10 cellular contexts compared by ENCODE assay signal in the genomic region with DNA sequence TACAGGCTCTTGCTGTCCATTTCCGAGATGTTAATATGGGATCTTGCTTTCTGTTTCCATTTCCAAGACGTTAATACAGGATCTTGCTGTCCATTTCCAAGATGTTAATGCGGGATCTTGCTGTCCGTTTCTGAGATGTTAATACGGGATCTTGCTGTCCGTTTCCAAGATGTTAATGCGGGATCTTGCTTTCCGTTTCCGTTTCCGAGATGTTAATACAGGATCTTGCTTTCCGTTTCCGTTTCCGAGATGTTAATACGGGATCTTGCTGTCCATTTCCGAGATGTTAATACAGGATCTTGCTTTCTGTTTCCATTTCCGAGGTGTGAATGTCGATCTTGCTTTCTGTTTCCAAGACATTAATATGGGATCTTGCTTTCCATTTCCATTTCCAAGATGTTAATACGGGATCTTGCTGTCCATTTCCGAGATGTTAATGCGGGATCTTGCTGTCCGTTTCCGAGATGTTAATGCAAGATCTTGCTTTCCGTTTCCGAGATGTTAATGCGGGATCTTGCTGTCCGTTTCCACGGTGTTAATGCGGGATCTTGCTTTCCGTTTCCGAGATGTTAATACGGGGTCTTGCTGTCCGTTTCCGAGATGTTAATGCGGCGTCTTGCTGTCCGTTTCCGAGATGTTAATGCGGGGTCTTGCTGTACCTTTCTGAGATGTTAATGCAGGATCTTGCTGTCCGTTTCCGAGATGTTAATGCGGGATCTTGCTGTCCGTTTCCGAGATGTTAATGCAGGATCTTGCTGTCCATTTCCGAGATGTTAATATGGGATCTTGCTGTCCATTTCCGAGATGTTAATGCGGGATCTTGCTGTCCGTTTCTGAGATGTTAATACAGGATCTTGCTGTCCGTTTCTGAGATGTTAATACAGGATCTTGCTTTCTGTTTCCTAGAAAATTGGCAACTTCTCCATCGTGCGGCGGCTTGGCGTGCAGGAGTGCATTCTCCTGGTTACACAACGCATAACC. TPM values are rescaled to one million over a fixed set of nuclear protein-coding genes. Genes with fewer than 3 reads are reported as not detected.
DNase-seq lines count a peak whose midpoint lies in the region; ATAC-seq, FAIRE-seq and TF ChIP-seq lines count a peak whose summit lies in the region.
"Had no signal": no experiment of that assay in that cellular context is flagged by ENCODE, and none has a peak within 500 bp of the region (broad histone marks: within the 10 kb centered on the region; RNA-seq: fewer than 3 reads in every experiment).

No MANE protein-coding gene starts in this region.

- no peak for ATAC-seq in GM21619 (IDR thresholded peaks at IDR 0.05; ENCODE audit: unreplicated experiment)

- no peak overlapping the region for H4K91ac ChIP-seq in mesenchymal stem cell (ENCODE audit: low read length)

- H2BK120ac ChIP-seq in mesenchymal stem cell (ENCODE audit: low read depth, low read length), result no peak overlapping the region

- no peak overlapping the region for H3K23ac ChIP-seq in mesenchymal stem cell (ENCODE audit: low read length in 2 of 2)

- H3K9me3 ChIP-seq in mesenchymal stem cell (ENCODE audit: control insufficient read depth, low read length), result peaks cover 9% of the 10 kb centered on the region

- H4K8ac ChIP-seq in mesenchymal stem cell (ENCODE audit: low read length), result no peak overlapping the region

- H3K4me3 ChIP-seq in mesenchymal stem cell (ENCODE audit: insufficient read depth in 1 of 2, low read depth in 1 of 2, low read length in 2 of 2), result peak overlapping the region in 1 of 2 experiments; percentile 0

- H3K9ac ChIP-seq in mesenchymal stem cell (ENCODE audit: low read length), result no peak overlapping the region

- H3K4me1 ChIP-seq in mesenchymal stem cell (ENCODE audit: control insufficient read depth, insufficient read depth, low read depth, low read length), result peaks cover 1% of the 10 kb centered on the region

- no peak overlapping the region for H3K4ac ChIP-seq in mesenchymal stem cell (ENCODE audit: low read depth in 1 of 2, low read length in 2 of 2)

- no peak overlapping the region for H3K4me2 ChIP-seq in mesenchymal stem cell (ENCODE audit: low read length, poor library complexity, severe bottlenecking)

- no peak for FAIRE-seq in RCC 7860 (lab: Jason Lieb, UNC)

- H3K27ac ChIP-seq in epithelial cell of prostate (no peak overlapping the region), mesenchymal stem cell (ENCODE audit: low read length, poor library complexity, severe bottlenecking) (no peak overlapping the region)

- no peak overlapping the region for H3K14ac ChIP-seq in mesenchymal stem cell (ENCODE audit: low read length in 2 of 2)

- H3K27me3 ChIP-seq in mesenchymal stem cell (ENCODE audit: control insufficient read depth in 1 of 2, insufficient read depth in 1 of 2, low read length in 2 of 2), result no peaks in the 10 kb centered on the region

- no peak overlapping the region for H3K18ac ChIP-seq in mesenchymal stem cell (ENCODE audit: low read depth in 1 of 2, low read length in 2 of 2)

- DNase-seq in ELR (ENCODE audit: low read depth) (peak; percentile 17), RCC 7860 (ENCODE audit: low spot score) (peak; percentile 25), epithelial cell of prostate (ENCODE audit: low read depth, low spot score) (peak; percentile 46), mesenchymal stem cell (peak; percentile 32), GOT3 (lab: John Stamatoyannopoulos, UW) (no peak), middle frontal gyrus (ENCODE audit: extremely low spot score, low spot score) (no peak), GM20000 (ENCODE audit: low spot score) (no peak)
- DNase-seq: MV-4-11; naive thymus-derived CD8-positive, alpha-beta T cell had no signal

- H3K79me1 ChIP-seq in mesenchymal stem cell (replicated peaks; ENCODE audit: low read length, poor library complexity, severe bottlenecking), result peaks cover 38% of the 10 kb centered on the region

- H2BK12ac ChIP-seq in mesenchymal stem cell (ENCODE audit: low read length in 2 of 2), result no peak overlapping the region

- no peak overlapping the region for H2AK5ac ChIP-seq in mesenchymal stem cell (ENCODE audit: low read length, severe bottlenecking)

- 84% methylated on average over 53 of the region's 53 CpGs for WGBS in mesenchymal stem cell

- H2AFZ ChIP-seq in mesenchymal stem cell (ENCODE audit: low read depth, low read length), result no peak overlapping the region

- no peak for TF ChIP-seq CTCF in GM20000 (IDR thresholded peaks at IDR 0.05; ENCODE audit: extremely low read depth, missing control alignments)

- no peak overlapping the region for H2BK5ac ChIP-seq in mesenchymal stem cell (ENCODE audit: low read depth, low read length, poor library complexity, severe bottlenecking)

- H3K36me3 ChIP-seq in mesenchymal stem cell (ENCODE audit: control insufficient read depth in 1 of 2, insufficient read depth in 2 of 2, low read depth in 1 of 2, low read length in 2 of 2), result peaks cover 68 to 75% of the 10 kb centered on the region in 2 experiments

- H2BK15ac ChIP-seq in mesenchymal stem cell (ENCODE audit: low read depth, poor library complexity, severe bottlenecking), result no peak overlapping the region

RNA-seq across cellular contexts. Expression of gene PEX11G, which starts 38.3 kb away (rescaled TPM):
- polyA plus RNA-seq in mesenchymal stem cell (2013, experiment 1 of 2), result 0.87 TPM
- 0.90 TPM for polyA plus RNA-seq in mesenchymal stem cell (2013, experiment 2 of 2)

Comparison
In these comparisons a context has a peak if more than half of its experiments do, and no peak if none do; other contexts are left out.
1. DNase-seq: peak in ELR (single experiment), RCC 7860 (single experiment), epithelial cell of prostate (single experiment) and mesenchymal stem cell (single experiment); none in GOT3 (single experiment), middle frontal gyrus (single experiment) and GM20000 (single experiment).